In genomic region chr2:21256006-21256405, GRCh38 we compare ENCODE assay signal across 8 cellular contexts.
DNase-seq lines count a peak whose midpoint lies in the region; ATAC-seq and TF ChIP-seq lines count a peak whose summit lies in the region.

No MANE protein-coding gene starts in this region.

- H3K9me2 ChIP-seq in OCI-LY7 (ENCODE audit: insufficient read depth, low read length), result no peaks in the 10 kb centered on the region

- H2AFZ ChIP-seq in OCI-LY7 (ENCODE audit: low read length), result no peak overlapping the region

- intact Hi-C loops in OCI-LY7 (cut with micrococcal nuclease; ENCODE audit: unreplicated experiment), result no loop called here

- H3K27ac ChIP-seq in OCI-LY7 (ENCODE audit: low read depth, low read length, poor library complexity, severe bottlenecking), result no peak overlapping the region
- H3K27ac ChIP-seq in temporal lobe (ENCODE audit: low read depth, low read length), result peak overlapping the region; percentile 99

- no peak for TF ChIP-seq POLR2A in GM18505 (IDR thresholded peaks at IDR 0.05; ENCODE audit: borderline replicate concordance, extremely low read depth, insufficient read depth, insufficient read length)

- no peaks in the 10 kb centered on the region for H3K36me3 ChIP-seq in OCI-LY7 (ENCODE audit: insufficient read depth, low read length)

- no peak overlapping the region for H3K4me2 ChIP-seq in OCI-LY7 (ENCODE audit: low read length)

- DNase-seq in OCI-LY7 (ENCODE audit: low spot score) (peak; percentile 4), glomerular endothelial cell (ENCODE audit: extremely low read depth, low read depth, low spot score) (peak; percentile 20), OCI-M2 (lab: John Stamatoyannopoulos, UW; ENCODE audit: unreplicated experiment) (no peak)
- no peak for DNase-seq in central memory CD4-positive, alpha-beta T cell

- no peak overlapping the region for H3K4me3 ChIP-seq in OCI-LY7 (ENCODE audit: low read depth, low read length, poor library complexity, severe bottlenecking)

- POLR2A ChIA-PET in OCI-LY7 (lab: Charles Lee), result no interaction called here

- H4K20me1 ChIP-seq in OCI-LY7 (ENCODE audit: insufficient read depth, low read length), result no peaks in the 10 kb centered on the region

- CTCF ChIA-PET in OCI-LY7 (lab: Charles Lee; ENCODE audit: unreplicated experiment), result no interaction called here

- no peaks in the 10 kb centered on the region for H3K9me3 ChIP-seq in OCI-LY7 (ENCODE audit: low read length)

- TF ChIP-seq CTCF in OCI-LY7 (conservative IDR thresholded peaks at IDR 0.05; ENCODE audit: low read length), result no peak

- no peaks in the 10 kb centered on the region for H3K4me1 ChIP-seq in OCI-LY7 (ENCODE audit: insufficient read depth, low read length, poor library complexity, severe bottlenecking)

- peak; percentile 80 for ATAC-seq in GM18505 (IDR thresholded peaks at IDR 0.05; ENCODE audit: unreplicated experiment)
- peak; percentile 56 for ATAC-seq in HG03045 (IDR thresholded peaks at IDR 0.05; ENCODE audit: unreplicated experiment)
- no peak for ATAC-seq in GM19035 (IDR thresholded peaks at IDR 0.05; ENCODE audit: unreplicated experiment)

- no TSS peak for BruUV-seq in OCI-LY7 (replicated peaks; lab: Mats Ljungman, UMichigan)

- no peaks in the 10 kb centered on the region for H3K79me2 ChIP-seq in OCI-LY7 (ENCODE audit: insufficient read depth, low read depth, low read length)

Comparison
In these comparisons a context has a peak if more than half of its experiments do, and no peak if none do; other contexts are left out.
1. DNase-seq: peak in OCI-LY7 (single experiment) and glomerular endothelial cell (single experiment); none in OCI-M2 (single experiment) and central memory CD4-positive, alpha-beta T cell (single experiment).